Comparison of ENCODE assay signal across 15 cellular contexts in genomic region chr14:105711058-105711620, GRCh38.
A peak's percentile ranks its signal among the peaks of the same experiment; 100 is the strongest.
DNase-seq lines count a peak whose midpoint lies in the region; TF ChIP-seq lines count a peak whose summit lies in the region.
"Had no signal": no experiment of that assay in that cellular context is flagged by ENCODE, and none has a peak within 500 bp of the region (broad histone marks: within the 10 kb centered on the region; RNA-seq: fewer than 3 reads in every experiment).

No MANE protein-coding gene starts in this region.

- CTCF ChIA-PET in activated naive CD4-positive, alpha-beta T cell treated with anti-CD3 and anti-CD28 coated beads for 36 hours (lab: Charles Lee), result interaction anchor here (0.5 to 1.4 kb wide), 3 partner anchors 233 to 431 kb away, joined by 3 to 5 read pairs (median 3); no protein-coding TSS in a partner anchor

- TF ChIP-seq CTCF in coronary artery (IDR thresholded peaks at IDR 0.05), result no peak

- H3K27me3 Mint-ChIP-seq in activated naive CD4-positive, alpha-beta T cell treated with anti-CD3 and anti-CD28 coated beads for 36 hours (ENCODE audit: low read depth), result no peaks in the 10 kb centered on the region
- H3K27me3 Mint-ChIP-seq: CD4-positive, alpha-beta memory T cell had no signal

- no peaks in the 10 kb centered on the region for H3K4me1 Mint-ChIP-seq in activated naive CD4-positive, alpha-beta T cell treated with anti-CD3 and anti-CD28 coated beads for 36 hours (ENCODE audit: low read depth)
- H3K4me1 Mint-ChIP-seq: CD4-positive, alpha-beta memory T cell had no signal

- no peaks in the 10 kb centered on the region for H3K36me3 Mint-ChIP-seq in activated naive CD4-positive, alpha-beta T cell treated with anti-CD3 and anti-CD28 coated beads for 36 hours (ENCODE audit: low read depth)
- H3K36me3 Mint-ChIP-seq: CD4-positive, alpha-beta memory T cell had no signal

- intact Hi-C loops in posterior vena cava (cut with DNase I), result no loop called here
- intact Hi-C loops in activated naive CD4-positive, alpha-beta T cell treated with anti-CD3 and anti-CD28 coated beads for 36 hours (cut with micrococcal nuclease), result no loop called here

- H3K4me3 Mint-ChIP-seq in activated naive CD4-positive, alpha-beta T cell treated with anti-CD3 and anti-CD28 coated beads for 36 hours, result no peak overlapping the region
- H3K4me3 Mint-ChIP-seq: CD4-positive, alpha-beta memory T cell had no signal

- TF ChIP-seq POLR2A in GM15510 (IDR thresholded peaks at IDR 0.05; ENCODE audit: borderline replicate concordance, extremely low read depth, insufficient read length), result peak; percentile 41

- DNase-seq in activated CD8-positive, alpha-beta memory T cell treated with anti-CD3 and anti-CD28 coated beads, Interleukin-2, amount 50 U/mL, for 48 hours, result peak; percentile 43
- no peak for DNase-seq in activated CD8-positive, alpha-beta memory T cell treated with anti-CD3 and anti-CD28 coated beads for 24 hours
- DNase-seq in coronary artery (ENCODE audit: low spot score) (peak; percentile 14), posterior vena cava (ENCODE audit: low spot score) (peak; percentile 52)
- no peak for DNase-seq in stimulated activated CD4-positive, alpha-beta T cell treated with anti-CD3 and anti-CD28 coated beads, Interleukin-4, amount 100 ng/mL, for 24 hours
- no peak for DNase-seq in activated naive CD4-positive, alpha-beta T cell treated with anti-CD3 and anti-CD28 coated beads for 36 hours
- no peak for DNase-seq in stimulated activated CD4-positive, alpha-beta T cell treated with anti-CD3 and anti-CD28 coated beads, Interleukin-2, amount 100 ng/mL, for 48 hours
- DNase-seq: 8988T; AML-193; C1 segment of cervical spinal cord; CD4-positive, alpha-beta memory T cell; DMS79; EL had no signal

- H3K4me3 ChIP-seq in coronary artery, result no peak overlapping the region
- H3K4me3 ChIP-seq: HAP-1 had no signal

- no peak overlapping the region for H3K27ac ChIP-seq in coronary artery

- H3K9me3 Mint-ChIP-seq in activated naive CD4-positive, alpha-beta T cell treated with anti-CD3 and anti-CD28 coated beads for 36 hours, result no peaks in the 10 kb centered on the region

- H3K27ac Mint-ChIP-seq in activated naive CD4-positive, alpha-beta T cell treated with anti-CD3 and anti-CD28 coated beads for 36 hours, result no peak overlapping the region
- H3K27ac Mint-ChIP-seq: CD4-positive, alpha-beta memory T cell had no signal

Comparison
In these comparisons a context has a peak if more than half of its experiments do, and no peak if none do; other contexts are left out.
1. DNase-seq: peak in activated CD8-positive, alpha-beta memory T cell treated with anti-CD3 and anti-CD28 coated beads, Interleukin-2, amount 50 U/mL, for 48 hours (single experiment), coronary artery (single experiment) and posterior vena cava (single experiment); none in activated CD8-positive, alpha-beta memory T cell treated with anti-CD3 and anti-CD28 coated beads for 24 hours (single experiment), stimulated activated CD4-positive, alpha-beta T cell treated with anti-CD3 and anti-CD28 coated beads, Interleukin-4, amount 100 ng/mL, for 24 hours (single experiment), activated naive CD4-positive, alpha-beta T cell treated with anti-CD3 and anti-CD28 coated beads for 36 hours (single experiment) and stimulated activated CD4-positive, alpha-beta T cell treated with anti-CD3 and anti-CD28 coated beads, Interleukin-2, amount 100 ng/mL, for 48 hours (0 of 2).